Comparison of ENCODE assay signal across 1 cellular context in genomic region chr19:6761053-6761676, GRCh38.
TF ChIP-seq lines count a peak whose summit lies in the region.

No MANE protein-coding gene starts in this region.

TF ChIP-seq in K562, 482 proteins besides CTCF, POLR2A, EP300 and RAD21 (continued from another document and continues in another):
- TF ChIP-seq ZNF407 (IDR thresholded peaks at IDR 0.05; ENCODE audit: low read depth), result no peak
- 0 out of 2 replicates have a peak, but pooled peaks have one; percentile 27 for TF ChIP-seq ZNF395 (CRISPR knock-in tag; IDR thresholded peaks at IDR 0.05)
- TF ChIP-seq MYNN (IDR thresholded peaks at IDR 0.05), result no peak
- no peak for TF ChIP-seq MYNN (CRISPR knock-in tag; IDR thresholded peaks at IDR 0.05)
- no peak for TF ChIP-seq DEAF1 (CRISPR knock-in tag; IDR thresholded peaks at IDR 0.05)
- TF ChIP-seq CREB1 (IDR thresholded peaks at IDR 0.05), result no peak
- TF ChIP-seq CREB1 (CRISPR knock-in tag; IDR thresholded peaks at IDR 0.05), result no peak
- TF ChIP-seq CGGBP1 (CRISPR knock-in tag; IDR thresholded peaks at IDR 0.05), result no peak
- TF ChIP-seq WHSC1 (IDR thresholded peaks at IDR 0.05; ENCODE audit: low read length), result no peak
- TF ChIP-seq CBX3 (IDR thresholded peaks at IDR 0.05; ENCODE audit: borderline replicate concordance in 1 of 2, low read length in 2 of 2), result peak in 1 of 2 experiments; percentile 86; a peak in 2 of 3 replicates
- TF ChIP-seq MBD2 (IDR thresholded peaks at IDR 0.05; ENCODE audit: borderline replicate concordance, low read depth), result peak; percentile 64; the same call in 1 of the 2 replicates
- TF ChIP-seq CBX2 (IDR thresholded peaks at IDR 0.05; ENCODE audit: insufficient read depth, low read length, poor library complexity, severe bottlenecking), result no peak
- TF ChIP-seq CHD4 (IDR thresholded peaks at IDR 0.05; ENCODE audit: insufficient read depth, insufficient replicate concordance, low read depth, low read length, poor library complexity, severe bottlenecking), result no peak
- no peak for TF ChIP-seq NR1H2 (CRISPR knock-in tag; IDR thresholded peaks at IDR 0.05)
- TF ChIP-seq PPARD (CRISPR knock-in tag; IDR thresholded peaks at IDR 0.05), result no peak
- no peak for TF ChIP-seq TGIF2 (CRISPR knock-in tag; IDR thresholded peaks at IDR 0.05)
- TF ChIP-seq HOMEZ (CRISPR knock-in tag; IDR thresholded peaks at IDR 0.05), result no peak
- no peak for TF ChIP-seq NONO (IDR thresholded peaks at IDR 0.05; ENCODE audit: low read depth in 2 of 2, low read length in 1 of 2)
- no peak for TF ChIP-seq MBD1 (CRISPR knock-in tag; IDR thresholded peaks at IDR 0.05)
- no peak for TF ChIP-seq XRCC4 (IDR thresholded peaks at IDR 0.05; ENCODE audit: extremely low read depth, insufficient read depth, insufficient read length)
- no peak for TF ChIP-seq PTRF (tag; IDR thresholded peaks at IDR 0.05)
- TF ChIP-seq USF2 (CRISPR knock-in tag; IDR thresholded peaks at IDR 0.05), result peak; percentile 93
- TF ChIP-seq HBP1 (CRISPR knock-in tag; IDR thresholded peaks at IDR 0.05), result no peak
- no peak for TF ChIP-seq ZC3H4 (CRISPR knock-in tag; IDR thresholded peaks at IDR 0.05; ENCODE audit: borderline replicate concordance)
- TF ChIP-seq PYGO2 (tag; IDR thresholded peaks at IDR 0.05), result no peak
- TF ChIP-seq HDAC1 (IDR thresholded peaks at IDR 0.05), result no peak
- no peak for TF ChIP-seq TSHZ1 (CRISPR knock-in tag; IDR thresholded peaks at IDR 0.05)
